Comparison of ENCODE assay signal across 9 cellular contexts in the genomic region with DNA sequence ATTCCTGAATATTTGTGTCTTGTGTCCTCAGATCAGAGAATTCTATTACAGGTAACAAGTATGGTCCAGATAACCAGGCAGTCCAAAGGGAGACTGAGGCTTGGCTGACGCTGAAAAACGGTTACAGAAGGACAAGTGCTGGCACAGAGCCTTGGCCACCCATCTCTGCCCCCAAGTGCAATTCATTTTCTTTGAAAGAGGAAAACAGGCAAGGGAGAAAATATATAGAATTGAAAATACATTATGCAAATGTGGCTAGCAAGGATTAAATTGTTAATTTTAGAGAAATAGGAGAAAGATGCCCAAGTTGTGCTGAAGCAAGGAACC. TPM values are rescaled to one million over a fixed set of nuclear protein-coding genes. Genes with fewer than 3 reads are reported as not detected.
DNase-seq lines count a peak whose midpoint lies in the region; ATAC-seq and TF ChIP-seq lines count a peak whose summit lies in the region.
"Had no signal": no experiment of that assay in that cellular context is flagged by ENCODE, and none has a peak within 500 bp of the region (broad histone marks: within the 10 kb centered on the region; RNA-seq: fewer than 3 reads in every experiment).

No MANE protein-coding gene starts in this region.

- H3K4me3 Mint-ChIP-seq in CD14-positive monocyte (peak overlapping the region; percentile 94 to 96), endodermal cell (peak overlapping the region; percentile 80)
- H3K4me3 Mint-ChIP-seq in activated CD4-positive, alpha-beta T cell treated with anti-CD3 and anti-CD28 coated beads for 36 hours: no peak overlapping the region

- H3K4me3 ChIP-seq in OCI-LY7 (ENCODE audit: low read depth, low read length, poor library complexity, severe bottlenecking) (peak overlapping the region; percentile 84), endodermal cell (ENCODE audit: low read length) (peak overlapping the region; percentile 90), osteoblast (ENCODE audit: insufficient read depth, low read length) (peak overlapping the region; percentile 74)

- H4K20me1 ChIP-seq in OCI-LY7 (ENCODE audit: insufficient read depth, low read length): peaks cover 6% of the 10 kb centered on the region; the same call in 1 of the 2 replicates
- H4K20me1 ChIP-seq in osteoblast (ENCODE audit: insufficient read depth, low read length): no peaks in the 10 kb centered on the region

- H3K9ac ChIP-seq in endodermal cell (ENCODE audit: extremely low read depth, low read length, poor library complexity, severe bottlenecking): peak overlapping the region; percentile 47

- CTCF ChIA-PET in OCI-LY7 (lab: Charles Lee; ENCODE audit: unreplicated experiment): interaction anchor here (1.5 kb wide), 1 partner anchor 118 kb away, joined by 4 read pairs; no protein-coding TSS in a partner anchor
- CTCF ChIA-PET in activated CD4-positive, alpha-beta T cell treated with anti-CD3 and anti-CD28 coated beads for 36 hours (lab: Charles Lee): interaction anchor here (0.6 to 8.0 kb wide), 6 partner anchors 10 to 191 kb away, joined by 3 to 122 read pairs (median 3); partner anchors contain the start of genes PSMA5 and PSRC1

- H3K27me3 ChIP-seq in endodermal cell (ENCODE audit: control insufficient read depth, insufficient read depth, low read length, poor library complexity, severe bottlenecking) (no peaks in the 10 kb centered on the region), osteoblast (ENCODE audit: insufficient read depth, low read length) (no peaks in the 10 kb centered on the region)

- H3K9me3 ChIP-seq in OCI-LY7 (ENCODE audit: low read length) (no peaks in the 10 kb centered on the region), endodermal cell (ENCODE audit: control insufficient read depth, low read length) (no peaks in the 10 kb centered on the region), osteoblast (ENCODE audit: low read depth, low read length) (no peaks in the 10 kb centered on the region)

- POLR2A ChIA-PET in OCI-LY7 (lab: Charles Lee): interaction anchor here (0.7 to 6.4 kb wide), 7 partner anchors 9 to 183 kb away, joined by 3 to 55 read pairs (median 6); partner anchors contain the start of genes ATXN7L2, PSRC1 and SARS1
- POLR2A ChIA-PET in activated CD4-positive, alpha-beta T cell treated with anti-CD3 and anti-CD28 coated beads for 36 hours (lab: Charles Lee): no interaction called here

- H3K27ac Mint-ChIP-seq in CD14-positive monocyte: peak overlapping the region; percentile 86 to 95 (median 91)
- no peak overlapping the region for H3K27ac Mint-ChIP-seq in endodermal cell
- no peak overlapping the region for H3K27ac Mint-ChIP-seq in activated CD4-positive, alpha-beta T cell treated with anti-CD3 and anti-CD28 coated beads for 36 hours

- BruUV-seq in OCI-LY7 (replicated peaks; lab: Mats Ljungman, UMichigan): no TSS peak

- H2AFZ ChIP-seq in OCI-LY7 (ENCODE audit: low read length): peak overlapping the region; percentile 7; the same call in 1 of the 2 replicates
- H2AFZ ChIP-seq in osteoblast (ENCODE audit: low read length): no peak overlapping the region

- peak overlapping the region; percentile 39 for H3K27ac ChIP-seq in OCI-LY7 (ENCODE audit: low read depth, low read length, poor library complexity, severe bottlenecking)
- H3K27ac ChIP-seq in endodermal cell (ENCODE audit: low read depth, low read length): no peak overlapping the region
- H3K27ac ChIP-seq in osteoblast (ENCODE audit: low read depth, low read length): peak overlapping the region; percentile 29

- no peak for TF ChIP-seq CTCF in CD14-positive monocyte (IDR thresholded peaks at IDR 0.05)
- TF ChIP-seq CTCF in OCI-LY7 (conservative IDR thresholded peaks at IDR 0.05; ENCODE audit: low read length): no peak
- no peak for TF ChIP-seq CTCF in endodermal cell (conservative IDR thresholded peaks at IDR 0.05)
- no peak for TF ChIP-seq CTCF in osteoblast (IDR thresholded peaks at IDR 0.05; ENCODE audit: extremely low read depth, low read depth, low read length)

- H3K36me3 Mint-ChIP-seq in CD14-positive monocyte (peaks cover 9 to 17% of the 10 kb centered on the region in 2 donors), endodermal cell (ENCODE audit: low read depth) (no peaks in the 10 kb centered on the region)
- no peaks in the 10 kb centered on the region for H3K36me3 Mint-ChIP-seq in activated CD4-positive, alpha-beta T cell treated with anti-CD3 and anti-CD28 coated beads for 36 hours (ENCODE audit: low read depth)

- H3K4me2 ChIP-seq in OCI-LY7 (ENCODE audit: low read length) (peak overlapping the region; percentile 87), osteoblast (ENCODE audit: insufficient read depth, low read length) (peak overlapping the region; percentile 88)

- H3K79me2 ChIP-seq in OCI-LY7 (ENCODE audit: insufficient read depth, low read depth, low read length) (peaks cover 53% of the 10 kb centered on the region; the same call in 1 of the 2 replicates), osteoblast (ENCODE audit: insufficient read depth, low read length) (peaks cover 53% of the 10 kb centered on the region)

- H3K4me1 Mint-ChIP-seq in CD14-positive monocyte (peaks cover 65% of the 10 kb centered on the region), endodermal cell (peaks cover 39% of the 10 kb centered on the region)
- H3K4me1 Mint-ChIP-seq in activated CD4-positive, alpha-beta T cell treated with anti-CD3 and anti-CD28 coated beads for 36 hours: peaks cover 16% of the 10 kb centered on the region

- H3K36me3 ChIP-seq in OCI-LY7 (ENCODE audit: insufficient read depth, low read length) (peaks cover 22% of the 10 kb centered on the region; the same call in 1 of the 2 replicates), endodermal cell (ENCODE audit: control insufficient read depth, insufficient read depth, low read length) (peaks cover 13% of the 10 kb centered on the region), osteoblast (ENCODE audit: insufficient read depth, low read length) (peaks cover 4% of the 10 kb centered on the region)

- H3K9me3 Mint-ChIP-seq in CD14-positive monocyte (peaks cover 0 to 3% (median 0%) of the 10 kb centered on the region in 7 donors), endodermal cell (no peaks in the 10 kb centered on the region)
- H3K9me3 Mint-ChIP-seq in activated CD4-positive, alpha-beta T cell treated with anti-CD3 and anti-CD28 coated beads for 36 hours (ENCODE audit: low read depth): no peaks in the 10 kb centered on the region

- ATAC-seq in activated CD4-positive, alpha-beta T cell treated with anti-CD3 and anti-CD28 coated beads for 36 hours: no peak

- no peak for DNase-seq in CD14-positive monocyte (ENCODE audit: low spot score)
- no peak for DNase-seq in OCI-LY7 (ENCODE audit: low spot score)
- no peak for DNase-seq in endodermal cell
- peak; percentile 31 for DNase-seq in osteoblast (ENCODE audit: insufficient read length, low spot score, missing footprints)
- DNase-seq in cortex of kidney (lab: John Stamatoyannopoulos, UW): no peak
- DNase-seq in SW480 (ENCODE audit: low spot score): no peak
- DNase-seq in LoVo (ENCODE audit: low spot score): no peak
- DNase-seq in activated CD4-positive, alpha-beta T cell treated with anti-CD3 and anti-CD28 coated beads for 36 hours: no peak
- DNase-seq: foreskin fibroblast had no signal

- intact Hi-C loops in CD14-positive monocyte (cut with micrococcal nuclease) (loop anchor here (2.0 to 5.0 kb wide), 3 partner anchors 34 to 134 kb away; partner anchors contain the start of gene PSRC1 (in 1 of the 2)), OCI-LY7 (cut with micrococcal nuclease; ENCODE audit: unreplicated experiment) (loop anchor here (5.0 to 10.0 kb wide), 3 partner anchors 54 to 292 kb away; no protein-coding TSS in a partner anchor)
- intact Hi-C loops in activated CD4-positive, alpha-beta T cell treated with anti-CD3 and anti-CD28 coated beads for 36 hours (cut with DNase I, micrococcal nuclease): no loop called here

- no peaks in the 10 kb centered on the region for H3K9me2 ChIP-seq in OCI-LY7 (ENCODE audit: insufficient read depth, low read length)

- WGBS in endodermal cell (ENCODE audit: insufficient coverage in 1 of 2, insufficient read length in 1 of 2), 2 experiments: 80 to 100% methylated on average over 2 of the region's 2 CpGs

- H3K4me1 ChIP-seq in OCI-LY7 (ENCODE audit: insufficient read depth, low read length, poor library complexity, severe bottlenecking) (peaks cover 62% of the 10 kb centered on the region), endodermal cell (ENCODE audit: control insufficient read depth, insufficient read depth, low read length) (peaks cover 12% of the 10 kb centered on the region), osteoblast (ENCODE audit: insufficient read depth, low read length) (peaks cover 54% of the 10 kb centered on the region)

- H3K27me3 Mint-ChIP-seq in CD14-positive monocyte (ENCODE audit: low read depth in 3 of 3) (peaks cover 0 to 8% (median 3%) of the 10 kb centered on the region in 3 donors), endodermal cell (ENCODE audit: insufficient read depth) (no peaks in the 10 kb centered on the region)
- peaks cover 42% of the 10 kb centered on the region for H3K27me3 Mint-ChIP-seq in activated CD4-positive, alpha-beta T cell treated with anti-CD3 and anti-CD28 coated beads for 36 hours

RNA-seq across cellular contexts. Expression of gene SORT1, which starts 1.2 kb away (rescaled TPM):
- 10 to 100 TPM; 35.3 to 41.1 TPM for polyA plus RNA-seq in CD14-positive monocyte
- total RNA-seq in OCI-LY7 (2014; rRNA removed; shearing (Covaris generic)): 16.2 and 21.8 TPM in 2 replicates
- total RNA-seq in OCI-LY7 (2022) (40.8 and 45.5 TPM in 2 replicates), endodermal cell (10 to 100 TPM; 44.9 to 46.2 TPM), osteoblast (45.1 and 48.5 TPM in 2 replicates)
- polyA plus RNA-seq in endodermal cell (2013, experiment 1 of 2): 35.7 TPM
- polyA plus RNA-seq in endodermal cell (2013, experiment 2 of 2): 35.6 TPM
- under 1 TPM; 0.39 to 0.55 TPM for total RNA-seq in activated CD4-positive, alpha-beta T cell treated with anti-CD3 and anti-CD28 coated beads for 36 hours

RNA-seq across cellular contexts. Expression of gene PSMA5, which starts 29.8 kb away (rescaled TPM):
- polyA plus RNA-seq in CD14-positive monocyte: 100 to 1,000 TPM; 118 to 119 TPM
- total RNA-seq in OCI-LY7 (2014; rRNA removed; shearing (Covaris generic)): 46.3 and 53.3 TPM in 2 replicates
- total RNA-seq in OCI-LY7 (2022) (141 and 152 TPM in 2 replicates), endodermal cell (100 to 1,000 TPM; 117 to 122 TPM), osteoblast (41.5 and 45.6 TPM in 2 replicates)
- 64.3 TPM for polyA plus RNA-seq in endodermal cell (2013, experiment 1 of 2)
- 64.0 TPM for polyA plus RNA-seq in endodermal cell (2013, experiment 2 of 2)
- total RNA-seq in activated CD4-positive, alpha-beta T cell treated with anti-CD3 and anti-CD28 coated beads for 36 hours: 100 to 1,000 TPM; 151 to 249 TPM

Comparison
In these comparisons a context has a peak if more than half of its experiments do, and no peak if none do; other contexts are left out.
1. H3K27ac Mint-ChIP-seq: peak in CD14-positive monocyte (7 of 7); none in endodermal cell (single experiment) and activated CD4-positive, alpha-beta T cell treated with anti-CD3 and anti-CD28 coated beads for 36 hours (single experiment).
2. RNA of gene SORT1, which starts 1.2 kb away (total RNA-seq): 45.1 to 48.5 TPM in osteoblast, 44.9 to 46.2 TPM in endodermal cell and 16.2 to 45.5 TPM in OCI-LY7; 0.39 to 0.55 TPM in activated CD4-positive, alpha-beta T cell treated with anti-CD3 and anti-CD28 coated beads for 36 hours; every median in the first group is over 10 times any median in the second.
3. intact Hi-C loops: an anchor here in CD14-positive monocyte (2.0 to 5.0 kb wide) and OCI-LY7 (5.0 to 10.0 kb wide); none called in activated CD4-positive, alpha-beta T cell treated with anti-CD3 and anti-CD28 coated beads for 36 hours.
4. Peak in every context shown above with its lines, with median percentiles within 50 percentile points of each other: H3K4me3 ChIP-seq.